ENCODE assay signal across 12 cellular contexts in the genomic region with DNA sequence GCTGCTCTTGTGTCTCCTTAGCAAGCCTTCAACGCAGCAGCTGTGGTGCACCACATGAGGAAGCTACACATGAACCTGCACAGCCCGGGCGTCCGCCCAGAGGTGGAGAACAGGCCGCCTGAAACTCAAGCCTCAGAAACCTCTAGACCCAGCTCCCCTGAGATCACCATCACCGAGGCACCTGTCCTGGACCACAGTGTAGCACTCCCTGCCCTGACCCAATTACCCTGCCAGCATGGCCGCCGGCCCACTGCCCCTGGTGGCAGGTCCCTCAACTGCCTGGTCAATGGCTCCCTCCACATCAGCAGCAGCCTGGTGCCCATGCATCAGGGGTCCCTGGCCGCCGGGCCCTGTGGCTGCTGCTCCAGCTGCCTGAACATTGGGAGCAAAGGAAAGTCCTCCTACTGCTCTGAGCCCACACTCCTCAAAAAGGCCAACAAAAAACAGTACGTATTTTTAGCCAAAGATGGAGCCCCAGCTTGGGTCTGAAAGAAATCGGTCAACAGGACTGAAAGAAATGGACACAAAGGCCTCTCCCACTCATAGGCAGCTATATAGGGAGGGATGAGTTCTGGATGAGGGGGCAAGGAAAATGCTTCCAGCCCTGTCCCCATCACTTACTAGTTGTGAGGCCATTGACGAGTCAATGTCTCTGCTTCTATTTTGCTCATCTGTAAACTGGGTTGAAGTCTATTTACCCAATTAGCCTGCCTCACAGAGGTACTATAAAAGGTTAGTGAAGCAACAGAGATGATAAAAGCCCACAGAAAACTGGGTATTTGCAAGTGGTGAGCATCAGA. TPM values are rescaled to one million over a fixed set of nuclear protein-coding genes. Genes with fewer than 3 reads are reported as not detected.
DNase-seq lines count a peak whose midpoint lies in the region; ATAC-seq and TF ChIP-seq lines count a peak whose summit lies in the region.
"Had no signal": no experiment of that assay in that cellular context is flagged by ENCODE, and none has a peak within 500 bp of the region (broad histone marks: within the 10 kb centered on the region; RNA-seq: fewer than 3 reads in every experiment).

No MANE protein-coding gene starts in this region.

- H2AFZ ChIP-seq in PC-9, result no peak overlapping the region

- no peak overlapping the region for H3K4me2 ChIP-seq in PC-9

- POLR2A ChIA-PET in PC-9 (lab: Charles Lee; ENCODE audit: unreplicated experiment), result no interaction called here

- H3K4me3 ChIP-seq in GM12864 (ENCODE audit: low read depth, low read length) (no peak overlapping the region), PC-9 (no peak overlapping the region)

- TSS peak; percentile 18 for BruUV-seq in PC-9 (replicated peaks; lab: Mats Ljungman, UMichigan)

- CTCF ChIA-PET in PC-9 (lab: Charles Lee), result no interaction called here

- no peaks in the 10 kb centered on the region for H3K27me3 ChIP-seq in PC-9 (ENCODE audit: insufficient read depth, low read depth)

- no peaks in the 10 kb centered on the region for H3K9me2 ChIP-seq in PC-9 (ENCODE audit: insufficient read depth)

- TF ChIP-seq CTCF in GM12864 (IDR thresholded peaks at IDR 0.05; ENCODE audit: low read depth, low read length, missing control alignments) (peak; percentile 36), PC-9 (conservative IDR thresholded peaks at IDR 0.05) (no peak)

- no peaks in the 10 kb centered on the region for H3K79me2 ChIP-seq in PC-9 (ENCODE audit: low read depth)

- ATAC-seq in GM21515 (IDR thresholded peaks at IDR 0.05; ENCODE audit: unreplicated experiment), result peak; percentile 40
- ATAC-seq in left colon, result peak; percentile 18

- H3K27ac ChIP-seq in PC-9 (no peak overlapping the region), substantia nigra (ENCODE audit: low read depth, low read length, poor library complexity, severe bottlenecking) (no peak overlapping the region)

- H4K20me1 ChIP-seq in PC-9 (ENCODE audit: insufficient read depth), result no peaks in the 10 kb centered on the region

- intact Hi-C loops in PC-9 (cut with micrococcal nuclease; ENCODE audit: unreplicated experiment), result no loop called here
- intact Hi-C loops in left colon (cut with DNase I, micrococcal nuclease), result no loop called here

- no peaks in the 10 kb centered on the region for H3K9me3 ChIP-seq in PC-9 (ENCODE audit: insufficient read depth, low read depth)

- H3F3A ChIP-seq in PC-9 (ENCODE audit: insufficient read depth, low read depth), result peaks cover 3% of the 10 kb centered on the region; the same call in 1 of the 2 replicates

- H3K36me3 ChIP-seq in PC-9 (ENCODE audit: low read depth), result peaks cover 12% of the 10 kb centered on the region; the same call in 1 of the 2 replicates

- H3K4me1 ChIP-seq in PC-9 (replicated peaks; ENCODE audit: insufficient read depth), result peaks cover 9% of the 10 kb centered on the region; the same call in 1 of the 2 replicates

- DNase-seq in GM12864 (ENCODE audit: low read depth), result no peak
- DNase-seq in PC-9, result no peak
- no peak for DNase-seq in left colon
- DNase-seq in iPS-NIHi7 (ENCODE audit: extremely low spot score), result no peak
- DNase-seq in hepatic stellate cell (ENCODE audit: low spot score), result no peak
- DNase-seq in SW 1271 (lab: John Stamatoyannopoulos, UW), result no peak
- no peak for DNase-seq in substantia nigra (lab: John Stamatoyannopoulos, UW)
- DNase-seq: cerebellar nuclear complex, Karpas-422, NCI-H187 treated with DMSO at 0.1 percent for 48 hours, NCI-H69 had no signal

RNA-seq across cellular contexts. Expression of gene CAMK1G, which starts 28.5 kb away (rescaled TPM):
- not detected in 2 replicates for total RNA-seq in PC-9 (2021)
- under 1 TPM in 1 of 2 donors, not detected in 1; 0.17 TPM for total RNA-seq in left colon

RNA-seq across cellular contexts. Expression of gene LAMB3, which starts 40.3 kb away (rescaled TPM):
- total RNA-seq in PC-9 (2021), result 90.0 and 142 TPM in 2 replicates
- 100 to 1,000 TPM in 1 of 2 donors, 10 to 100 TPM in 1; 85.2 to 136 TPM for total RNA-seq in left colon
